ENCODE assay signal across 23 cellular contexts in the genomic region with DNA sequence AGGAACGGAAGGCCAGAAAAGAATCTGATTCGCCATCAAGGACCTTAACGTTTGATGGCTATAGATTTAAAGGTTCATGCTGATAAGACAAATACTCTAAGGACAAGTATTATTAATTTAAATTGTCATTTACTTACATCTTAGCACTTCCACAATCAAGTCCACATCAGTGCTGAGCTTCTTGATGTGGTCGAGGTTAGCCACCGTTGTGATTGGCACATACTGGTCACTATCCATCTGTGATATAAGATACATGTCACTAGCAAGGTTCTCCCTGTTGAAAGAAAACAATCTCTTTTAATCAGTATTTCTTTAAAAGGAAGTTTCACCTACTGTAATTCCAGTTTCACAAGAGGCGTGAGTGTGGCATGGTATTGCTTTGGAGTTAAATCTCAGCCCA.
DNase-seq lines count a peak whose midpoint lies in the region; ATAC-seq and TF ChIP-seq lines count a peak whose summit lies in the region.
"Had no signal": no experiment of that assay in that cellular context is flagged by ENCODE, and none has a peak within 500 bp of the region (broad histone marks: within the 10 kb centered on the region; RNA-seq: fewer than 3 reads in every experiment).

No MANE protein-coding gene starts in this region.

- peaks cover 13% of the 10 kb centered on the region; the same call in 1 of the 2 replicates for H3K36me3 ChIP-seq in KMS-11 (ENCODE audit: insufficient read depth)
- H3K36me3 ChIP-seq in neutrophil = peaks cover 57% of the 10 kb centered on the region
- H3K36me3 ChIP-seq in gastroesophageal sphincter = peaks cover 0 to 60% of the 10 kb centered on the region in 2 donors

- no peak overlapping the region for H3K4me3 ChIP-seq in KMS-11 (IDR thresholded peaks at IDR 0.05; ENCODE audit: insufficient read depth, low read depth, low read length)
- H3K4me3 ChIP-seq in NB4 (ENCODE audit: low read depth, low read length) = no peak overlapping the region
- no peak overlapping the region for H3K4me3 ChIP-seq in neutrophil (ENCODE audit: low read depth in 1 of 2, low read length in 1 of 2)
- H3K4me3 ChIP-seq in gastroesophageal sphincter = no peak overlapping the region
- H3K4me3 ChIP-seq: BLaER1, GM12878 had no signal

- peak overlapping the region; percentile 10; the same call in 1 of the 2 replicates for H3K4me2 ChIP-seq in KMS-11
- H3K4me2 ChIP-seq: BLaER1 had no signal

- no peak overlapping the region for H2AFZ ChIP-seq in KMS-11 (ENCODE audit: low read depth)

- no peak overlapping the region; the same call in 1 of the 2 replicates for H3K27ac ChIP-seq in KMS-11
- H3K27ac ChIP-seq in neutrophil = peak overlapping the region; percentile 56
- H3K27ac ChIP-seq in gastroesophageal sphincter = no peak overlapping the region
- H3K27ac ChIP-seq: BLaER1 had no signal

- H3K9ac ChIP-seq in KMS-11 = no peak overlapping the region
- H3K9ac ChIP-seq: BLaER1 had no signal

- DNase-seq in NB4 (ENCODE audit: low read depth) = peak; percentile 32
- no peak for DNase-seq in dermis blood vessel endothelial cell
- DNase-seq: 8988T; ACHN; BE2C; C1 segment of cervical spinal cord; CD4-positive, alpha-beta memory T cell; CD4-positive, CD25-positive, alpha-beta regulatory T cell; CD8-positive, alpha-beta memory T cell; COR-L47; DMS 273 treated with DMSO at 0.1 percent for 48 hours; DMS153; DMS53; DMS79; DND-41; EL; GDM1 had no signal

- ATAC-seq in gastroesophageal sphincter (no peak), HG03432 (IDR thresholded peaks at IDR 0.05; ENCODE audit: unreplicated experiment) (no peak)
- ATAC-seq: GM12878 had no signal

- peaks cover 68% of the 10 kb centered on the region; the same call in 1 of the 2 replicates for H3K79me2 ChIP-seq in KMS-11 (ENCODE audit: insufficient read depth, low read depth)

- H3K9me3 ChIP-seq in neutrophil (no peaks in the 10 kb centered on the region), gastroesophageal sphincter (no peaks in the 10 kb centered on the region)
- H3K9me3 ChIP-seq: BE2C, BLaER1 had no signal

- peaks cover 6% of the 10 kb centered on the region; the same call in 1 of the 2 replicates for H4K20me1 ChIP-seq in KMS-11 (ENCODE audit: insufficient read depth)

- TF ChIP-seq EP300 in gastroesophageal sphincter (IDR thresholded peaks at IDR 0.05) = no peak

- no peak for TF ChIP-seq CTCF in KMS-11 (conservative IDR thresholded peaks at IDR 0.05; ENCODE audit: low read depth, low read length)
- TF ChIP-seq CTCF in NB4 (IDR thresholded peaks at IDR 0.05; ENCODE audit: low read depth, low read length) = no peak
- TF ChIP-seq CTCF in neutrophil (IDR thresholded peaks at IDR 0.05) = no peak
- no peak for TF ChIP-seq CTCF in gastroesophageal sphincter (IDR thresholded peaks at IDR 0.05)

- TF ChIP-seq POLR2A in NB4 (IDR thresholded peaks at IDR 0.05; ENCODE audit: extremely low read depth, insufficient read length) (no peak), gastroesophageal sphincter (IDR thresholded peaks at IDR 0.05) (no peak)

- 84 to 92% methylated on average over 5 to 6 of the region's 6 CpGs for WGBS in gastroesophageal sphincter (ENCODE audit: low coverage in 1 of 2), 2 donors

- no peaks in the 10 kb centered on the region for H3K27me3 ChIP-seq in KMS-11 (ENCODE audit: insufficient read depth, low read depth)
- no peaks in the 10 kb centered on the region for H3K27me3 ChIP-seq in neutrophil
- H3K27me3 ChIP-seq in gastroesophageal sphincter = no peaks in the 10 kb centered on the region
- H3K27me3 ChIP-seq: BE2C, BLaER1 had no signal

- peaks cover 47% of the 10 kb centered on the region for H3K4me1 ChIP-seq in KMS-11 (ENCODE audit: low read depth, poor library complexity, severe bottlenecking)
- peaks cover 0 to 4% of the 10 kb centered on the region in 2 experiments for H3K4me1 ChIP-seq in neutrophil (ENCODE audit: control insufficient read depth in 1 of 2, insufficient read depth in 1 of 2, low read depth in 1 of 2, low read length in 1 of 2)
- H3K4me1 ChIP-seq in gastroesophageal sphincter = peaks cover 0 to 18% (median 0%) of the 10 kb centered on the region in 3 donors
- H3K4me1 ChIP-seq: BE2C had no signal
